In genomic region chr19:58154287-58154678, GRCh38 we compare ENCODE assay signal across 8 cellular contexts. TPM values are rescaled to one million over a fixed set of nuclear protein-coding genes. Genes with fewer than 3 reads are reported as not detected.
DNase-seq lines count a peak whose midpoint lies in the region; ATAC-seq, FAIRE-seq and TF ChIP-seq lines count a peak whose summit lies in the region.

No MANE protein-coding gene starts in this region.

- intact Hi-C loops in CD14-positive monocyte (cut with micrococcal nuclease) (loop anchor here (5.0 to 10.0 kb wide), 4 partner anchors 239 to 1049 kb away; partner anchors contain the start of genes TRAPPC2B (in 1 of the 2), ZNF417 (in 1 of the 2) and ZNF547 (in 1 of the 2)), lower lobe of right lung (cut with DNase I) (no loop called here), testis (cut with DNase I; ENCODE audit: low total_unique reads) (loop anchor here (10.0 kb wide), 1 partner anchor 129 kb away; no protein-coding TSS in a partner anchor)

- H3K4me1 Mint-ChIP-seq in CD14-positive monocyte: peaks cover 12% of the 10 kb centered on the region

- H3K27ac ChIP-seq in lower lobe of right lung (peak overlapping the region; percentile 90), testis (peak overlapping the region; percentile 71 to 75), MM.1S (ENCODE audit: low read length) (no peak overlapping the region)

- H3K4me1 ChIP-seq in lower lobe of right lung: peaks cover 26% of the 10 kb centered on the region
- H3K4me1 ChIP-seq in testis: peaks cover 11% of the 10 kb centered on the region
- no peaks in the 10 kb centered on the region for H3K4me1 ChIP-seq in MM.1S (ENCODE audit: low read length)

- no peak for DNase-seq in CD14-positive monocyte (ENCODE audit: low spot score)
- peak; percentile 70 for DNase-seq in M059J (ENCODE audit: low read depth)
- peak; percentile 54 for DNase-seq in dermis blood vessel endothelial cell
- DNase-seq in lower lobe of right lung: peak; percentile 48
- peak; percentile 63 for DNase-seq in testis
- DNase-seq in MM.1S: no peak
- no peak for DNase-seq in NCI-H524 treated with DMSO at 0.1 percent for 48 hours (lab: John Stamatoyannopoulos, UW)
- no peak for DNase-seq in RCC 7860 (ENCODE audit: low spot score)

- H3K36me3 Mint-ChIP-seq in CD14-positive monocyte: peaks cover 2 to 3% of the 10 kb centered on the region in 2 donors

- TF ChIP-seq POLR2A in testis (IDR thresholded peaks at IDR 0.05): no peak

- 2 to 3% methylated on average over 11 to 12 of the region's 12 CpGs for WGBS in testis, 2 donors

- H3K9me2 ChIP-seq in MM.1S (replicated peaks; ENCODE audit: insufficient read depth, low read length): no peaks in the 10 kb centered on the region

- no peak overlapping the region for H2AFZ ChIP-seq in MM.1S (ENCODE audit: low read length)

- H3K79me2 ChIP-seq in MM.1S (ENCODE audit: low read length): no peaks in the 10 kb centered on the region

- H3F3A ChIP-seq in MM.1S (ENCODE audit: insufficient read depth, low read length): no peaks in the 10 kb centered on the region

- FAIRE-seq in RCC 7860 (lab: Jason Lieb, UNC): no peak

- TF ChIP-seq CTCF in CD14-positive monocyte (IDR thresholded peaks at IDR 0.05) (no peak), lower lobe of right lung (IDR thresholded peaks at IDR 0.05) (no peak), testis (IDR thresholded peaks at IDR 0.05) (no peak), MM.1S (IDR thresholded peaks at IDR 0.05; ENCODE audit: low read length) (no peak)

- H3K27me3 Mint-ChIP-seq in CD14-positive monocyte (ENCODE audit: low read depth in 3 of 3): peaks cover 2 to 11% (median 10%) of the 10 kb centered on the region in 3 donors

- H3K4me2 ChIP-seq in MM.1S (ENCODE audit: low read depth, low read length): no peak overlapping the region

- H3K27me3 ChIP-seq in lower lobe of right lung (ENCODE audit: low read depth): no peaks in the 10 kb centered on the region
- H3K27me3 ChIP-seq in testis: no peaks in the 10 kb centered on the region
- H3K27me3 ChIP-seq in MM.1S (replicated peaks; ENCODE audit: insufficient read depth, low read length): no peaks in the 10 kb centered on the region

- peak overlapping the region; percentile 92 for H3K4me3 ChIP-seq in lower lobe of right lung
- H3K4me3 ChIP-seq in testis: peak overlapping the region; percentile 74 to 83
- no peak overlapping the region for H3K4me3 ChIP-seq in MM.1S (ENCODE audit: low read length)

- H3K27ac Mint-ChIP-seq in CD14-positive monocyte: peak overlapping the region in 1 of 7 donors; percentile 21

- peak overlapping the region; percentile 74 to 86 for H3K4me3 Mint-ChIP-seq in CD14-positive monocyte

- H3K9me3 ChIP-seq in lower lobe of right lung (peaks cover 6% of the 10 kb centered on the region), testis (no peaks in the 10 kb centered on the region), MM.1S (replicated peaks; ENCODE audit: insufficient read depth, low read length) (no peaks in the 10 kb centered on the region)

- H4K20me1 ChIP-seq in MM.1S (ENCODE audit: insufficient read depth, low read length): no peaks in the 10 kb centered on the region

- no peaks in the 10 kb centered on the region for H3K36me3 ChIP-seq in lower lobe of right lung
- H3K36me3 ChIP-seq in testis (ENCODE audit: low read depth, missing control alignments): no peaks in the 10 kb centered on the region
- no peaks in the 10 kb centered on the region for H3K36me3 ChIP-seq in MM.1S (replicated peaks; ENCODE audit: insufficient read depth, low read length)

- H3K9me3 Mint-ChIP-seq in CD14-positive monocyte: peaks cover 33 to 84% (median 74%) of the 10 kb centered on the region in 7 donors

- ATAC-seq in lower lobe of right lung: peak; percentile 43 to 44

- H3K9ac ChIP-seq in MM.1S (ENCODE audit: low read length): no peak overlapping the region

RNA-seq across cellular contexts. Expression of gene ZNF329, which starts 3.7 kb away (rescaled TPM):
- polyA plus RNA-seq in CD14-positive monocyte (1 to 10 TPM in 1 of 2 donors, under 1 TPM in 1; 0.56 to 1.2 TPM), testis (ENCODE audit: insufficient read depth, low read depth, low replicate concordance) (24.2 TPM)
- 9.8 and 14.6 TPM in 2 replicates for total RNA-seq in M059J (2014; rRNA removed; shearing (Covaris generic))
- total RNA-seq in dermis blood vessel endothelial cell (13.1 and 14.6 TPM in 2 replicates), lower lobe of right lung (5.8 TPM), testis (10 to 100 TPM; 19.8 to 20.7 TPM)

RNA-seq across cellular contexts. Expression of gene ZNF274, which starts 28.6 kb away (rescaled TPM):
- polyA plus RNA-seq in CD14-positive monocyte: 1 to 10 TPM; 5.8 to 9.0 TPM
- 23.7 and 26.7 TPM in 2 replicates for total RNA-seq in M059J (2014; rRNA removed; shearing (Covaris generic))
- total RNA-seq in dermis blood vessel endothelial cell: 21.0 and 21.3 TPM in 2 replicates
- 27.6 TPM for total RNA-seq in lower lobe of right lung
- total RNA-seq in testis: 10 to 100 TPM; 42.6 to 48.0 TPM
- polyA plus RNA-seq in testis (ENCODE audit: insufficient read depth, low read depth, low replicate concordance): 34.2 TPM

RNA-seq across cellular contexts. Expression of gene ZSCAN18, which starts 56.3 kb away (rescaled TPM):
- 1 to 10 TPM; 1.1 to 2.3 TPM for polyA plus RNA-seq in CD14-positive monocyte
- total RNA-seq in M059J (2014; rRNA removed; shearing (Covaris generic)): 33.3 and 39.8 TPM in 2 replicates
- total RNA-seq in dermis blood vessel endothelial cell: 44.4 and 45.1 TPM in 2 replicates
- 44.2 TPM for total RNA-seq in lower lobe of right lung
- 100 to 1,000 TPM; 150 to 169 TPM for total RNA-seq in testis
- 95.1 TPM for polyA plus RNA-seq in testis (ENCODE audit: insufficient read depth, low read depth, low replicate concordance)

Comparison
In these comparisons a context has a peak if more than half of its experiments do, and no peak if none do; other contexts are left out.
1. DNase-seq: peak in M059J (single experiment), dermis blood vessel endothelial cell (single experiment), lower lobe of right lung (single experiment) and testis (single experiment); none in CD14-positive monocyte (single experiment), MM.1S (single experiment), NCI-H524 treated with DMSO at 0.1 percent for 48 hours (single experiment) and RCC 7860 (single experiment).